In genomic region chr2:27606611-27607010, GRCh38 we compare ENCODE assay signal across 17 cellular contexts.
"Had no signal": no experiment of that assay in that cellular context is flagged by ENCODE, and none has a peak within 500 bp of the region (broad histone marks: within the 10 kb centered on the region; RNA-seq: fewer than 3 reads in every experiment).

No MANE protein-coding gene starts in this region.

- H3K9me3 Mint-ChIP-seq: activated T-cell treated with anti-CD3 and anti-CD28 coated beads, Interleukin-2, amount 50 U/mL, for 4 hours; dendritic cell treated with granulocyte-macrophage colony-stimulating factor and Interleukin-4, amounts not matched to agents 40 ng/mL and 50 ng/mL, for 4 days had no signal

- H3K27ac Mint-ChIP-seq: activated naive CD8-positive, alpha-beta T cell; dendritic cell treated with granulocyte-macrophage colony-stimulating factor and Interleukin-4, amounts not matched to agents 40 ng/mL and 50 ng/mL, for 4 days had no signal

- H3K4me3 ChIP-seq: lung, suprapubic skin, upper lobe of left lung had no signal

- H3K4me3 Mint-ChIP-seq: activated naive CD8-positive, alpha-beta T cell; activated T-cell treated with anti-CD3 and anti-CD28 coated beads, Interleukin-2, amount 50 U/mL, for 4 hours; dendritic cell treated with granulocyte-macrophage colony-stimulating factor and Interleukin-4, amounts not matched to agents 40 ng/mL and 50 ng/mL, for 4 days; naive thymus-derived CD4-positive, alpha-beta T cell; T-helper 17 cell had no signal

- DNase-seq: activated CD4-positive, CD25-positive, alpha-beta regulatory T cell; activated effector memory CD4-positive, alpha-beta T cell treated with anti-CD3 and anti-CD28 coated beads, Interleukin-2, amount 50 U/mL, for 16 hours; activated T-cell treated with anti-CD3 and anti-CD28 coated beads, Interleukin-2, amount 50 U/mL, for 4 hours; aorta; caudate nucleus; left colon; naive thymus-derived CD4-positive, alpha-beta T cell; posterior cingulate gyrus; right cardiac atrium; stimulated activated CD4-positive, alpha-beta T cell treated with anti-CD3 and anti-CD28 coated beads, Interleukin-12 subunit alpha, Interleukin-12 subunit beta, amount 100 ng/mL, for 4 hours; stimulated activated naive CD4-positive, alpha-beta T cell treated with Interleukin-2 at 50 U/mL for 16 hours; T-helper 17 cell; upper lobe of left lung had no signal

- H3K27me3 Mint-ChIP-seq: activated naive CD8-positive, alpha-beta T cell; dendritic cell treated with granulocyte-macrophage colony-stimulating factor and Interleukin-4, amounts not matched to agents 40 ng/mL and 50 ng/mL, for 4 days; naive thymus-derived CD4-positive, alpha-beta T cell; T-helper 17 cell had no signal

- ATAC-seq: activated T-cell treated with anti-CD3 and anti-CD28 coated beads, Interleukin-2, amount 50 U/mL, for 4 hours; left colon; naive thymus-derived CD4-positive, alpha-beta T cell; right cardiac atrium; T-helper 17 cell had no signal
